In the genomic region with DNA sequence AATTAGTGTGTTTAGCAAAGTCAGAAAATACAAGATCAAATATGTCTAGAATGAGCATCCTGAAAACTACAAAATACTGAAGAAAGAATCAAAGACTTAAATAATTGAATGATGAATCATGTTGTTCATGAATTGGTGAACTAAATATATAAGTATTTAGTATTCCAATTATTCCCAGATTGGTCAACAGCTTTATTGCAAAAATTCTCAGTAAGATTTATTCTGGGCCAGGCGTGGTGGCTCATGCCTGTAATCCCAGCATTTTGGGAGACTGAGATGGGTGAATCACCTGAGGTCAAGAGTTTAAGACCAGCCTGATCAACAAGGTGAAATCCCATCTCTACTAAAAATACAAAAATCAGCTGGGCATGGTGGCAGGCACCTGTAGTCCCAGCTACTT, we compare ENCODE assay signal across 19 cellular contexts.
"Had no signal": no experiment of that assay in that cellular context is flagged by ENCODE, and none has a peak within 500 bp of the region (broad histone marks: within the 10 kb centered on the region; RNA-seq: fewer than 3 reads in every experiment).

No MANE protein-coding gene starts in this region.

- H3K27ac ChIP-seq: epithelial cell of prostate, left lung, sigmoid colon, spleen, upper lobe of right lung, VCaP had no signal

- H3K36me3 ChIP-seq: left lung, sigmoid colon, spleen, upper lobe of right lung had no signal

- DNase-seq: activated CD4-positive, alpha-beta T cell treated with anti-CD3 and anti-CD28 coated beads, Interleukin-2, amount 50 U/mL, for 1 hour; activated CD4-positive, CD25-positive, alpha-beta regulatory T cell treated with anti-CD3 and anti-CD28 coated beads, Interleukin-2, amount 50 U/mL, for 72 hours; activated CD8-positive, alpha-beta memory T cell treated with anti-CD3 and anti-CD28 coated beads, Interleukin-2, amount 50 U/mL, for 4 hours; activated effector memory CD4-positive, alpha-beta T cell treated with Interleukin-2 at 50 U/mL for 16 hours; activated naive CD4-positive, alpha-beta T cell treated with anti-CD3 and anti-CD28 coated beads, Interleukin-2, amount 10 ng/mL, durations not matched to agents 7 days and 5 days; activated T-cell treated with anti-CD3 and anti-CD28 coated beads, Interleukin-2, amount 50 U/mL, for 48 hours; dermis blood vessel endothelial cell; hypothalamus; kidney; left lung; midbrain; sigmoid colon; spleen; stimulated activated CD4-positive, alpha-beta T cell treated with anti-CD3 and anti-CD28 coated beads, Interleukin-4, amount 100 ng/mL, for 4 hours; T-helper 2 cell; upper lobe of right lung had no signal

- ATAC-seq: left lung; stimulated activated memory B cell treated with anti-CD40 and anti-IgM and Interleukin-4, amounts not matched to agents 10 μg/mL and 1 μg/mL and 100 μg/mL, for 72 hours; upper lobe of right lung had no signal

- H3K27me3 ChIP-seq: left lung, sigmoid colon, spleen, upper lobe of right lung had no signal

- H3K4me3 ChIP-seq: left lung, sigmoid colon, spleen, upper lobe of right lung had no signal

- H3K4me1 ChIP-seq: left lung, sigmoid colon, spleen, upper lobe of right lung had no signal

- H3K9me3 ChIP-seq: left lung, sigmoid colon, spleen, upper lobe of right lung had no signal
